10 cellular contexts compared by ENCODE assay signal in genomic region chr6:10518461-10519216, GRCh38. TPM values are rescaled to one million over a fixed set of nuclear protein-coding genes. Genes with fewer than 3 reads are reported as not detected.
A peak's percentile ranks its signal among the peaks of the same experiment; 100 is the strongest.
DNase-seq lines count a peak whose midpoint lies in the region; ATAC-seq and TF ChIP-seq lines count a peak whose summit lies in the region.
"Had no signal": no experiment of that assay in that cellular context is flagged by ENCODE, and none has a peak within 500 bp of the region (broad histone marks: within the 10 kb centered on the region; RNA-seq: fewer than 3 reads in every experiment).

No MANE protein-coding gene starts in this region.

- no peaks in the 10 kb centered on the region for H3K4me1 ChIP-seq in esophagus (ENCODE audit: control insufficient read depth in 2 of 2, insufficient read depth in 2 of 2, low read length in 1 of 2)

- no peaks in the 10 kb centered on the region for H3K9me3 Mint-ChIP-seq in T-helper 2 cell treated with Interferon-gamma antibody and Interleukin-4, amounts not matched to agents 5 μg/mL and 100 μg/mL, for 36 hours
- H3K9me3 Mint-ChIP-seq: stimulated activated naive CD8-positive, alpha-beta T cell treated with anti-CD3 and anti-CD28 coated beads, Interleukin-15, Interleukin-2, amounts not matched to agents 100 ng/mL and 50 ng/mL, for 24 hours had no signal

- H3K27ac ChIP-seq in HL-60 (replicated peaks) = peak overlapping the region; percentile 67
- peak overlapping the region; percentile 68 to 71 for H3K27ac ChIP-seq in esophagus (ENCODE audit: low read depth in 2 of 2, low read length in 1 of 2)

- ATAC-seq in GM18867 (IDR thresholded peaks at IDR 0.05; ENCODE audit: unreplicated experiment) (no peak), HG03175 (IDR thresholded peaks at IDR 0.05; ENCODE audit: unreplicated experiment) (no peak)

- no peaks in the 10 kb centered on the region for H3K27me3 Mint-ChIP-seq in T-helper 2 cell treated with Interferon-gamma antibody and Interleukin-4, amounts not matched to agents 5 μg/mL and 100 μg/mL, for 36 hours (ENCODE audit: low read depth)

- H3K9me3 ChIP-seq in esophagus (ENCODE audit: control insufficient read depth in 2 of 2, insufficient read depth in 1 of 2, low read depth in 1 of 2, low read length in 1 of 2) = no peaks in the 10 kb centered on the region

- H3K4me1 Mint-ChIP-seq in T-helper 2 cell treated with Interferon-gamma antibody and Interleukin-4, amounts not matched to agents 5 μg/mL and 100 μg/mL, for 36 hours (ENCODE audit: low read depth) = peaks cover 4% of the 10 kb centered on the region

- H3K36me3 Mint-ChIP-seq in T-helper 2 cell treated with Interferon-gamma antibody and Interleukin-4, amounts not matched to agents 5 μg/mL and 100 μg/mL, for 36 hours (ENCODE audit: low read depth) = no peaks in the 10 kb centered on the region

- no peak overlapping the region for H3K4me3 Mint-ChIP-seq in T-helper 2 cell treated with Interferon-gamma antibody and Interleukin-4, amounts not matched to agents 5 μg/mL and 100 μg/mL, for 36 hours
- H3K4me3 Mint-ChIP-seq: stimulated activated naive CD8-positive, alpha-beta T cell treated with anti-CD3 and anti-CD28 coated beads, Interleukin-15, Interleukin-2, amounts not matched to agents 100 ng/mL and 50 ng/mL, for 24 hours had no signal

- TF ChIP-seq CTCF in HL-60 (IDR thresholded peaks at IDR 0.05; ENCODE audit: insufficient read depth, low read length) = no peak
- TF ChIP-seq CTCF in retinal pigment epithelial cell (conservative IDR thresholded peaks at IDR 0.05; ENCODE audit: low read depth, low read length) = no peak

- 47 to 53% methylated on average over 7 of the region's 7 CpGs for WGBS in esophagus, 2 donors

- H3K27me3 ChIP-seq in HL-60 (ENCODE audit: insufficient read depth, poor library complexity, severe bottlenecking) = no peaks in the 10 kb centered on the region
- no peaks in the 10 kb centered on the region for H3K27me3 ChIP-seq in esophagus (ENCODE audit: control insufficient read depth in 1 of 2, insufficient read depth in 2 of 2, low read length in 2 of 2)

- DNase-seq in HL-60 (ENCODE audit: low read depth in 1 of 2, low spot score in 1 of 2) (peak; percentile 73 to 74), RKO (ENCODE audit: low spot score) (peak; percentile 22), retinal pigment epithelial cell (ENCODE audit: low read depth) (peak; percentile 46), activated gamma-delta T cell treated with Interleukin-2 at 50 U/mL for 16 hours (no peak)
- DNase-seq in T-helper 2 cell treated with Interferon-gamma antibody and Interleukin-4, amounts not matched to agents 5 μg/mL and 100 μg/mL, for 36 hours (ENCODE audit: low spot score) = no peak
- DNase-seq: posterior cingulate gyrus had no signal

- no peak overlapping the region for H3K27ac Mint-ChIP-seq in T-helper 2 cell treated with Interferon-gamma antibody and Interleukin-4, amounts not matched to agents 5 μg/mL and 100 μg/mL, for 36 hours
- H3K27ac Mint-ChIP-seq: stimulated activated naive CD8-positive, alpha-beta T cell treated with anti-CD3 and anti-CD28 coated beads, Interleukin-15, Interleukin-2, amounts not matched to agents 100 ng/mL and 50 ng/mL, for 24 hours had no signal

- H3K4me3 ChIP-seq in HL-60 (replicated peaks; ENCODE audit: insufficient read depth, low read length) = no peak overlapping the region
- no peak overlapping the region for H3K4me3 ChIP-seq in esophagus (ENCODE audit: low read depth in 1 of 2, low read length in 2 of 2)
- no peak overlapping the region for H3K4me3 ChIP-seq in retinal pigment epithelial cell (ENCODE audit: low read length)

- no peaks in the 10 kb centered on the region for H3K36me3 ChIP-seq in esophagus (ENCODE audit: control insufficient read depth in 2 of 2, insufficient read depth in 2 of 2, low read length in 1 of 2)

RNA-seq across cellular contexts. Expression of gene GCNT2, which starts 2.5 kb away (rescaled TPM):
- 1 to 10 TPM; 3.0 to 3.1 TPM for polyA plus RNA-seq in esophagus

Comparison
In these comparisons a context has a peak if more than half of its experiments do, and no peak if none do; other contexts are left out.
1. DNase-seq: peak in HL-60 (2 of 2), RKO (single experiment) and retinal pigment epithelial cell (single experiment); none in activated gamma-delta T cell treated with Interleukin-2 at 50 U/mL for 16 hours (single experiment) and T-helper 2 cell treated with Interferon-gamma antibody and Interleukin-4, amounts not matched to agents 5 μg/mL and 100 μg/mL, for 36 hours (single experiment).